29 cellular contexts compared by ENCODE assay signal in genomic region chr10:88209231-88209630, GRCh38.
"Had no signal": no experiment of that assay in that cellular context is flagged by ENCODE, and none has a peak within 500 bp of the region (broad histone marks: within the 10 kb centered on the region; RNA-seq: fewer than 3 reads in every experiment).

No MANE protein-coding gene starts in this region.

- DNase-seq: activated CD4-positive, alpha-beta memory T cell treated with anti-CD3 and anti-CD28 coated beads for 36 hours; activated CD4-positive, alpha-beta T cell treated with anti-CD3 and anti-CD28 coated beads for 36 hours; activated CD4-positive, alpha-beta T cell treated with anti-CD3 and anti-CD28 coated beads, Interleukin-2, amount 10 ng/mL, durations not matched to agents 24 days and 14 days; activated CD4-positive, CD25-positive, alpha-beta regulatory T cell; activated CD4-positive, CD25-positive, alpha-beta regulatory T cell treated with anti-CD3 and anti-CD28 coated beads, Interleukin-2, amount 50 U/mL, for 72 hours; activated CD8-positive, alpha-beta memory T cell treated with anti-CD3 and anti-CD28 coated beads, Interleukin-2, amount 50 U/mL, for 48 hours; activated CD8-positive, alpha-beta T cell treated with anti-CD3 and anti-CD28 coated beads, Interleukin-2, amount 10 ng/mL, durations not matched to agents 7 days and 5 days; activated gamma-delta T cell; activated naive CD4-positive, alpha-beta T cell; activated naive CD4-positive, alpha-beta T cell treated with anti-CD3 and anti-CD28 coated beads, Interleukin-2, amount 10 ng/mL, durations not matched to agents 7 days and 5 days; activated naive CD8-positive, alpha-beta T cell treated with anti-CD3 and anti-CD28 coated beads, Interleukin-2, amount 10 ng/mL, durations not matched to agents 7 days and 5 days; activated T-cell treated with anti-CD3 and anti-CD28 coated beads for 4 hours; activated T-cell treated with anti-CD3 and anti-CD28 coated beads, Interleukin-2, amount 50 U/mL, for 24 hours; activated T-cell treated with anti-CD3 and anti-CD28 coated beads, Interleukin-2, amount 50 U/mL, for 72 hours; central memory CD4-positive, alpha-beta T cell; cerebellar nuclear complex; colonic mucosa; effector CD8-positive, alpha-beta T cell; esophagus squamous epithelium; heart left ventricle; T-helper 1 cell; T-helper 17 cell had no signal

- H3K27ac ChIP-seq: ascending aorta, breast epithelium, cardiac muscle cell, colonic mucosa, epithelial cell of prostate, heart left ventricle had no signal

- H3K36me3 ChIP-seq: ascending aorta, breast epithelium, cardiac muscle cell, colonic mucosa, esophagus squamous epithelium, heart left ventricle had no signal

- FAIRE-seq: endometrium, endothelial cell of umbilical vein had no signal

- H3K27me3 ChIP-seq: ascending aorta, breast epithelium, cardiac muscle cell, colonic mucosa, heart left ventricle had no signal

- H3K4me1 ChIP-seq: ascending aorta, breast epithelium, colonic mucosa, heart left ventricle had no signal

- ATAC-seq: activated CD4-positive, alpha-beta T cell treated with anti-CD3 and anti-CD28 coated beads for 36 hours; activated CD8-positive, alpha-beta T cell treated with anti-CD3 and anti-CD28 coated beads, Interleukin-2, amount 10 ng/mL, durations not matched to agents 7 days and 5 days; activated naive CD4-positive, alpha-beta T cell treated with anti-CD3 and anti-CD28 coated beads, Interleukin-2, amount 50 U/mL, for 72 hours; activated T-cell treated with anti-CD3 and anti-CD28 coated beads, Interleukin-2, amount 50 U/mL, for 72 hours; heart left ventricle; T-helper 17 cell had no signal

- H3K4me3 ChIP-seq: ascending aorta, breast epithelium, cardiac muscle cell, colonic mucosa, esophagus squamous epithelium, heart left ventricle had no signal

- H3K9me3 ChIP-seq: ascending aorta, breast epithelium, colonic mucosa, esophagus squamous epithelium, heart left ventricle had no signal
